1 cellular context compared by ENCODE assay signal in genomic region chr1:12065872-12066271, GRCh38.
TF ChIP-seq lines count a peak whose summit lies in the region.

No MANE protein-coding gene starts in this region.

TF ChIP-seq in GM12878, 131 proteins besides CTCF, POLR2A, EP300 and RAD21 (continued from another document and continues in another):
- TF ChIP-seq CEBPZ (IDR thresholded peaks at IDR 0.05; ENCODE audit: low read depth, low read length) (no peak), NR2C1 (IDR thresholded peaks at IDR 0.05) (no peak), USF1 (IDR thresholded peaks at IDR 0.05; ENCODE audit: borderline replicate concordance, extremely low read length, insufficient read depth, low read depth, low read length) (no peak), BCL11A (IDR thresholded peaks at IDR 0.05; ENCODE audit: low read depth, low read length) (no peak), NKRF (conservative IDR thresholded peaks at IDR 0.05) (no peak), CHD2 (IDR thresholded peaks at IDR 0.05; ENCODE audit: borderline replicate concordance, low read depth, low read length) (no peak), ZNF622 (IDR thresholded peaks at IDR 0.05) (no peak), MTA2 (IDR thresholded peaks at IDR 0.05; ENCODE audit: low read depth) (peak; percentile 34; the same call in 1 of the 2 replicates), SKIL (IDR thresholded peaks at IDR 0.05; ENCODE audit: low read depth, poor library complexity, severe bottlenecking) (peak; percentile 21), CBX3 (IDR thresholded peaks at IDR 0.05; ENCODE audit: borderline replicate concordance, low read depth) (no peak), LARP7 (IDR thresholded peaks at IDR 0.05) (no peak), POU2F2 (IDR thresholded peaks at IDR 0.05; ENCODE audit: borderline replicate concordance, low read depth, low read length) (peak; percentile 91; the same call in 2 of the 3 replicates), HSF1 (IDR thresholded peaks at IDR 0.05; ENCODE audit: low read depth, low read length) (no peak), SP1 (IDR thresholded peaks at IDR 0.05; ENCODE audit: low read depth, low read length) (no peak), CHD4 (IDR thresholded peaks at IDR 0.05) (no peak), MLLT1 (IDR thresholded peaks at IDR 0.05) (peak; percentile 14), BHLHE40 (IDR thresholded peaks at IDR 0.05; ENCODE audit: borderline replicate concordance in 1 of 2, low read depth in 2 of 2, low read length in 1 of 2) (no peak), JUNB (IDR thresholded peaks at IDR 0.05) (no peak), MTA3 (IDR thresholded peaks at IDR 0.05; ENCODE audit: borderline replicate concordance, low read length) (no peak), EZH2 (IDR thresholded peaks at IDR 0.05; ENCODE audit: borderline replicate concordance, control insufficient read depth, low read depth, low read length) (no peak), STAT1 (conservative IDR thresholded peaks at IDR 0.05) (no peak), RCOR1 (conservative IDR thresholded peaks at IDR 0.05; ENCODE audit: low read depth, low read length) (no peak), BACH1 (IDR thresholded peaks at IDR 0.05; ENCODE audit: borderline replicate concordance) (no peak), IKZF1 (conservative IDR thresholded peaks at IDR 0.05) (peak; percentile 47; the same call in 1 of the 2 replicates), WRNIP1 (IDR thresholded peaks at IDR 0.05; ENCODE audit: borderline replicate concordance, low read depth, low read length) (no peak), SRF (IDR thresholded peaks at IDR 0.05; ENCODE audit: low read depth in 2 of 2, low read length in 2 of 2) (no peak), NBN (IDR thresholded peaks at IDR 0.05) (no peak), MEF2A (IDR thresholded peaks at IDR 0.05; ENCODE audit: insufficient read depth, low read depth, low read length) (no peak), ZBTB11 (CRISPR knock-in tag; IDR thresholded peaks at IDR 0.05) (no peak), CEBPB (IDR thresholded peaks at IDR 0.05; ENCODE audit: borderline replicate concordance in 1 of 2, low read depth in 2 of 2, low read length in 2 of 2) (no peak), YBX1 (IDR thresholded peaks at IDR 0.05) (no peak), FOXM1 (IDR thresholded peaks at IDR 0.05; ENCODE audit: low read depth, low read length) (no peak), POLR2AphosphoS2 (IDR thresholded peaks at IDR 0.05; ENCODE audit: low read depth, low read length) (peak; percentile 43; the same call in 1 of the 2 replicates), FOXK2 (IDR thresholded peaks at IDR 0.05) (no peak), TAF1 (IDR thresholded peaks at IDR 0.05; ENCODE audit: borderline replicate concordance, low read depth, low read length) (peak; percentile 60; the same call in 1 of the 2 replicates), RUNX3 (IDR thresholded peaks at IDR 0.05; ENCODE audit: low read length) (no peak), E2F8 (IDR thresholded peaks at IDR 0.05; ENCODE audit: low read depth, partially characterized antibody) (no peak), ATF3 (IDR thresholded peaks at IDR 0.05; ENCODE audit: borderline replicate concordance, extremely low read depth, low read depth, low read length) (no peak), ZBTB4 (CRISPR knock-in tag; IDR thresholded peaks at IDR 0.05) (no peak)
